Comparison of ENCODE assay signal across 1 cellular context in genomic region chr14:24317141-24317927, GRCh38.
TF ChIP-seq lines count a peak whose summit lies in the region.

No MANE protein-coding gene starts in this region.

TF ChIP-seq in HepG2, 621 proteins besides CTCF, POLR2A, EP300 and RAD21 (continued from another document):
- TF ChIP-seq ZNF18 (CRISPR knock-in tag; IDR thresholded peaks at IDR 0.05; ENCODE audit: insufficient replicate concordance): no peak
- TF ChIP-seq TFAP4 (IDR thresholded peaks at IDR 0.05; ENCODE audit: borderline replicate concordance, low read depth): no peak
- TF ChIP-seq MLXIP (CRISPR knock-in tag; IDR thresholded peaks at IDR 0.05; ENCODE audit: borderline replicate concordance): no peak
- no peak for TF ChIP-seq SALL1 (CRISPR knock-in tag; IDR thresholded peaks at IDR 0.05)
- no peak for TF ChIP-seq ZNF660 (CRISPR knock-in tag; IDR thresholded peaks at IDR 0.05; ENCODE audit: borderline replicate concordance, low read depth)
- TF ChIP-seq ZNF549 (CRISPR knock-in tag; IDR thresholded peaks at IDR 0.05): no peak
- no peak for TF ChIP-seq ZNF331 (CRISPR knock-in tag; IDR thresholded peaks at IDR 0.05)
- no peak for TF ChIP-seq ZNF251 (CRISPR knock-in tag; IDR thresholded peaks at IDR 0.05)
- no peak for TF ChIP-seq SRSF1 (optimal IDR thresholded peaks at IDR 0.05; ENCODE audit: low read depth, low read length)
- TF ChIP-seq NBN (conservative IDR thresholded peaks at IDR 0.05): no peak
- TF ChIP-seq DRAP1 (CRISPR knock-in tag; IDR thresholded peaks at IDR 0.05): 0 out of 2 replicates have a peak, but pooled peaks have one; percentile 30
